8 cellular contexts compared by ENCODE assay signal in genomic region chr2:233854241-233854981, GRCh38. TPM values are rescaled to one million over a fixed set of nuclear protein-coding genes. Genes with fewer than 3 reads are reported as not detected.
DNase-seq lines count a peak whose midpoint lies in the region; ATAC-seq and TF ChIP-seq lines count a peak whose summit lies in the region.

Gene HJURP (minus strand): TSS chr2:233854535. CDS start chr2:233854500, 35 bp downstream.

- peaks cover 22% of the 10 kb centered on the region for H3K4me1 Mint-ChIP-seq in activated B cell treated with CpG ODN at 0.5 μM for 24 hours

- peaks cover 7% of the 10 kb centered on the region for H3K27me3 Mint-ChIP-seq in activated B cell treated with CpG ODN at 0.5 μM for 24 hours

- peak; percentile 91 for DNase-seq in AG10803 (ENCODE audit: low read depth)
- DNase-seq in NCI-H345 treated with DMSO at 0.1 percent for 48 hours (lab: John Stamatoyannopoulos, UW; ENCODE audit: unreplicated experiment), result peak; percentile 94
- peak; percentile 82 for DNase-seq in activated B cell treated with CpG ODN at 0.5 μM for 24 hours
- DNase-seq in central memory CD4-positive, alpha-beta T cell, result peak; percentile 84
- peak; percentile 98 for DNase-seq in islet precursor cell
- peak; percentile 84 to 89 (median 86) for DNase-seq in stimulated activated CD4-positive, alpha-beta T cell treated with anti-CD3 and anti-CD28 coated beads, Interleukin-12 subunit alpha, Interleukin-12 subunit beta, amount 100 ng/mL, for 48 hours (ENCODE audit: low read depth in 2 of 3, low spot score in 1 of 3)

- peak; percentile 92 for ATAC-seq in GM19035 (IDR thresholded peaks at IDR 0.05; ENCODE audit: unreplicated experiment)
- peak; percentile 97 for ATAC-seq in HG03342 (IDR thresholded peaks at IDR 0.05; ENCODE audit: unreplicated experiment)
- ATAC-seq in activated B cell treated with CpG ODN at 0.5 μM for 24 hours (ENCODE audit: low read depth), result peak; percentile 99

- peaks cover 7% of the 10 kb centered on the region for H3K36me3 Mint-ChIP-seq in activated B cell treated with CpG ODN at 0.5 μM for 24 hours (ENCODE audit: low read depth)

- CTCF ChIA-PET in activated B cell treated with CpG ODN at 0.5 μM for 24 hours (lab: Charles Lee), result no interaction called here

- TF ChIP-seq CTCF in AG10803 (conservative IDR thresholded peaks at IDR 0.05; ENCODE audit: low read length) (no peak), activated B cell treated with CpG ODN at 0.5 μM for 24 hours (IDR thresholded peaks at IDR 0.05) (no peak)

- POLR2A ChIA-PET in activated B cell treated with CpG ODN at 0.5 μM for 24 hours (lab: Charles Lee), result no interaction called here

- H3K4me3 ChIP-seq in AG10803 (ENCODE audit: low read length), result peak within 1 kb of the TSS; percentile 91

- no peaks in the 10 kb centered on the region for H3K9me3 Mint-ChIP-seq in activated B cell treated with CpG ODN at 0.5 μM for 24 hours

- H3K27ac Mint-ChIP-seq in activated B cell treated with CpG ODN at 0.5 μM for 24 hours, result peak within 1 kb of the TSS; percentile 81

- H3K4me3 Mint-ChIP-seq in activated B cell treated with CpG ODN at 0.5 μM for 24 hours, result peak within 1 kb of the TSS; percentile 97

- intact Hi-C loops in activated B cell treated with CpG ODN at 0.5 μM for 24 hours (cut with micrococcal nuclease), result loop anchor here (1.0 kb wide), 2 partner anchors 14 to 646 kb away; partner anchors contain the start of gene MSL3B

RNA-seq across cellular contexts. Expression of gene HJURP, which starts in this region (rescaled TPM):
- total RNA-seq in activated B cell treated with CpG ODN at 0.5 μM for 24 hours, result 1.0 and 1.5 TPM in 2 replicates

Comparison
In these comparisons a context has a peak if more than half of its experiments do, and no peak if none do; other contexts are left out.
1. Peak in every context shown above with its lines: DNase-seq, ATAC-seq and H3K4me3 ChIP-seq.